ENCODE assay signal across 10 cellular contexts in genomic region chr3:193782280-193782654, GRCh38.
DNase-seq lines count a peak whose midpoint lies in the region; ATAC-seq and TF ChIP-seq lines count a peak whose summit lies in the region.
"Had no signal": no experiment of that assay in that cellular context is flagged by ENCODE, and none has a peak within 500 bp of the region (broad histone marks: within the 10 kb centered on the region; RNA-seq: fewer than 3 reads in every experiment).

No MANE protein-coding gene starts in this region.

- H3K36me3 Mint-ChIP-seq in type B pancreatic cell: no peaks in the 10 kb centered on the region

- no peaks in the 10 kb centered on the region for H3K9me3 Mint-ChIP-seq in type B pancreatic cell

- H3K4me3 ChIP-seq in HUES48 (ENCODE audit: low read depth, low read length) (no peak overlapping the region), astrocyte of the spinal cord (ENCODE audit: low read depth, low read length) (no peak overlapping the region), kidney epithelial cell (ENCODE audit: low read depth, low read length) (no peak overlapping the region), WERI-Rb-1 (ENCODE audit: low read depth, low read length) (no peak overlapping the region)

- H3K4me1 ChIP-seq in HUES48 (ENCODE audit: control insufficient read depth, insufficient read depth, low read length): peaks cover 20% of the 10 kb centered on the region

- H3K27ac ChIP-seq in HUES48 (ENCODE audit: low read depth, low read length) (peak overlapping the region; percentile 38), WERI-Rb-1 (no peak overlapping the region)

- H3K27ac Mint-ChIP-seq in type B pancreatic cell: peak overlapping the region; percentile 97

- peaks cover 6% of the 10 kb centered on the region for H3K27me3 Mint-ChIP-seq in type B pancreatic cell

- peaks cover 70% of the 10 kb centered on the region for H3K4me1 Mint-ChIP-seq in type B pancreatic cell (ENCODE audit: unreplicated experiment)

- no peak overlapping the region for H3K9ac ChIP-seq in HUES48 (ENCODE audit: low read depth, low read length)

- H3K9me3 ChIP-seq in HUES48 (ENCODE audit: control insufficient read depth, insufficient read depth, low read length) (no peaks in the 10 kb centered on the region), WERI-Rb-1 (ENCODE audit: severe bottlenecking) (no peaks in the 10 kb centered on the region)

- no peak for TF ChIP-seq CTCF in astrocyte of the spinal cord (IDR thresholded peaks at IDR 0.05; ENCODE audit: low read depth, low read length)
- no peak for TF ChIP-seq CTCF in kidney epithelial cell (IDR thresholded peaks at IDR 0.05; ENCODE audit: insufficient read depth, low read length, poor library complexity, severe bottlenecking)
- no peak for TF ChIP-seq CTCF in type B pancreatic cell (conservative IDR thresholded peaks at IDR 0.05)
- no peak for TF ChIP-seq CTCF in WERI-Rb-1 (IDR thresholded peaks at IDR 0.05; ENCODE audit: low read depth, low read length)

- in situ Hi-C loops in astrocyte of the spinal cord (cut with HindIII; ENCODE audit: low sequenced_read_pairs): no loop called here

- DNase-seq in astrocyte of the spinal cord (ENCODE audit: low read depth, low spot score): peak; percentile 17
- DNase-seq in kidney epithelial cell (ENCODE audit: low read depth): peak; percentile 93
- DNase-seq in type B pancreatic cell (ENCODE audit: extremely low spot score, unreplicated experiment): no peak
- no peak for DNase-seq in superior temporal gyrus (ENCODE audit: extremely low spot score)
- DNase-seq in WERI-Rb-1: no peak
- DNase-seq: activated CD8-positive, alpha-beta memory T cell treated with anti-CD3 and anti-CD28 coated beads, Interleukin-2, amount 50 U/mL, for 4 hours; effector memory CD4-positive, alpha-beta T cell had no signal

- H3K36me3 ChIP-seq in HUES48 (ENCODE audit: control insufficient read depth, insufficient read depth, low read length): no peaks in the 10 kb centered on the region
- no peaks in the 10 kb centered on the region for H3K36me3 ChIP-seq in kidney epithelial cell (ENCODE audit: control insufficient read depth, insufficient read depth, low read length)
- no peaks in the 10 kb centered on the region for H3K36me3 ChIP-seq in WERI-Rb-1

- peak overlapping the region; percentile 65 for H3K4me3 Mint-ChIP-seq in type B pancreatic cell

- H3K27me3 ChIP-seq in HUES48 (ENCODE audit: control insufficient read depth, insufficient read depth, low read length): peaks cover 50% of the 10 kb centered on the region
- no peaks in the 10 kb centered on the region for H3K27me3 ChIP-seq in kidney epithelial cell (ENCODE audit: control insufficient read depth, insufficient read depth, low read length)
- H3K27me3 ChIP-seq in WERI-Rb-1 (ENCODE audit: insufficient read depth, low read depth, severe bottlenecking): no peaks in the 10 kb centered on the region

- no peak for ATAC-seq in HG03442 (IDR thresholded peaks at IDR 0.05; ENCODE audit: unreplicated experiment)
- no peak for ATAC-seq in GM21529 (IDR thresholded peaks at IDR 0.05; ENCODE audit: unreplicated experiment)

Comparison
In these comparisons a context has a peak if more than half of its experiments do, and no peak if none do; other contexts are left out.
1. DNase-seq: peak in astrocyte of the spinal cord (single experiment) and kidney epithelial cell (single experiment); none in type B pancreatic cell (single experiment), superior temporal gyrus (single experiment) and WERI-Rb-1 (single experiment).